25 cellular contexts compared by ENCODE assay signal in genomic region chr13:23357349-23357748, GRCh38.
"Had no signal": no experiment of that assay in that cellular context is flagged by ENCODE, and none has a peak within 500 bp of the region (broad histone marks: within the 10 kb centered on the region; RNA-seq: fewer than 3 reads in every experiment).

No MANE protein-coding gene starts in this region.

- H3K4me1 Mint-ChIP-seq: nephron had no signal

- H3K9me3 Mint-ChIP-seq: dendritic cell treated with granulocyte-macrophage colony-stimulating factor and Interleukin-4, amounts not matched to agents 40 ng/mL and 50 ng/mL, for 4 days; effector memory CD8-positive, alpha-beta T cell; memory B cell; naive B cell; nephron had no signal

- H3K27me3 Mint-ChIP-seq: dendritic cell treated with granulocyte-macrophage colony-stimulating factor and Interleukin-4, amounts not matched to agents 40 ng/mL and 50 ng/mL, for 4 days; effector memory CD8-positive, alpha-beta T cell; memory B cell; naive B cell had no signal

- H3K79me2 ChIP-seq: hepatocyte, parathyroid adenoma had no signal

- H3K27ac ChIP-seq: epithelial cell of prostate, esophagus muscularis mucosa, foreskin keratinocyte, hepatocyte, left ventricle myocardium inferior, lower lobe of right lung, parathyroid adenoma, prostate gland, skin epidermis, suprapubic skin, tibial nerve, upper lobe of right lung had no signal

- FAIRE-seq: kidney had no signal

- ATAC-seq: effector memory CD8-positive, alpha-beta T cell; foreskin keratinocyte; lower lobe of right lung; sciatic nerve; upper lobe of right lung had no signal

- H2AFZ ChIP-seq: hepatocyte, parathyroid adenoma had no signal

- H3K9ac ChIP-seq: parathyroid adenoma had no signal

- H3K27me3 ChIP-seq: esophagus muscularis mucosa, foreskin keratinocyte, hepatocyte, suprapubic skin, tibial nerve, upper lobe of right lung had no signal

- H3K4me2 ChIP-seq: hepatocyte had no signal

- H3K4me3 ChIP-seq: esophagus muscularis mucosa, hepatocyte, left ventricle myocardium inferior, lower lobe of right lung, prostate gland, skin epidermis, suprapubic skin, tibial nerve, upper lobe of right lung had no signal

- H3K36me3 ChIP-seq: prostate gland had no signal

- H3K4me3 Mint-ChIP-seq: dendritic cell treated with granulocyte-macrophage colony-stimulating factor and Interleukin-4, amounts not matched to agents 40 ng/mL and 50 ng/mL, for 4 days; effector memory CD8-positive, alpha-beta T cell; memory B cell; naive B cell; nephron had no signal

- H3K4me1 ChIP-seq: foreskin keratinocyte, lower lobe of right lung, parathyroid adenoma, prostate gland, suprapubic skin, tibial nerve, upper lobe of right lung had no signal

- DNase-seq: cerebellar nuclear complex; effector memory CD8-positive, alpha-beta T cell; foreskin keratinocyte; head of caudate nucleus; kidney; left cardiac atrium; left ventricle myocardium inferior; lower lobe of right lung; midbrain; naive B cell; occipital lobe; stimulated activated naive CD4-positive, alpha-beta T cell treated with Interleukin-2 at 50 U/mL for 16 hours; upper lobe of right lung had no signal

- H3K27ac Mint-ChIP-seq: dendritic cell treated with granulocyte-macrophage colony-stimulating factor and Interleukin-4, amounts not matched to agents 40 ng/mL and 50 ng/mL, for 4 days; memory B cell; nephron had no signal

- H3K9me3 ChIP-seq: esophagus muscularis mucosa, left ventricle myocardium inferior, lower lobe of right lung, prostate gland, suprapubic skin, tibial nerve, upper lobe of right lung had no signal
